12 cellular contexts compared by ENCODE assay signal in the genomic region with DNA sequence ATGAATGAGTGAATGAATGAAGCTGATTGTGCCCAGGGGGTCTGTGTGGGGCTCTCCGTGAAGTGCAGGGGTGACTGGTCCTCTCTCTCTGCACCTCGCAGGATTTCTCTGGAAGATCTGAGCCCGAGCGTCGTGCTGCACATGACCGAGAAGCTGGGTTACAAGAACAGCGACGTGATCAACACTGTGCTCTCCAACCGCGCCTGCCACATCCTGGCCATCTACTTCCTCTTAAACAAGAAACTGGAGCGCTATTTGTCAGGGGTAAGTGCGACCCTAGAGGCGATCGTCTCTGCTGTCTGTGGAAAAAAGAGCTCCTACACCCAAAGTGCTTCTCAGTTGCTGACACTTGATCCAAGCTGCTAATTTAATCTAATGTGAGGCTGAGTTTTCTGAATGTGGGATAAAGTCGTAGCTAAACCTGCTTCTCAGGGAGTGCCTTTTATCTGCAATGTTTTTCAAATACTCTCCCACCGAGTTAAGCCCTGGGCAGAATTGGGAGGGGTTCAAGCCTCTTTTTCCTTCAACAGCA.
DNase-seq lines count a peak whose midpoint lies in the region; ATAC-seq and TF ChIP-seq lines count a peak whose summit lies in the region.
"Had no signal": no experiment of that assay in that cellular context is flagged by ENCODE, and none has a peak within 500 bp of the region (broad histone marks: within the 10 kb centered on the region; RNA-seq: fewer than 3 reads in every experiment).

No MANE protein-coding gene starts in this region.

- no peaks in the 10 kb centered on the region for H3K9me3 ChIP-seq in DND-41 (ENCODE audit: insufficient read depth, low read length, severe bottlenecking)
- H3K9me3 ChIP-seq: ascending aorta had no signal

- peaks cover 6% of the 10 kb centered on the region for H3K9me3 Mint-ChIP-seq in natural killer cell treated with Interleukin-12 subunit alpha and Interleukin-12 subunit beta and Interleukin-15 and Interleukin-18, amount 100 ng/mL, for 72 hours

- no peaks in the 10 kb centered on the region for H3K36me3 Mint-ChIP-seq in natural killer cell treated with Interleukin-12 subunit alpha and Interleukin-12 subunit beta and Interleukin-15 and Interleukin-18, amount 100 ng/mL, for 72 hours

- TF ChIP-seq CTCF in DND-41 (IDR thresholded peaks at IDR 0.05; ENCODE audit: borderline replicate concordance, extremely low read depth, low read length, poor library complexity, severe bottlenecking): peak; percentile 44
- TF ChIP-seq CTCF in GM10266 (IDR thresholded peaks at IDR 0.05; ENCODE audit: control insufficient read depth, insufficient read depth, low read depth, missing control alignments): no peak

- H3K9ac ChIP-seq in DND-41 (ENCODE audit: low read depth, low read length): no peak overlapping the region

- peak overlapping the region; percentile 14; the same call in 1 of the 2 replicates for H3K4me2 ChIP-seq in DND-41 (ENCODE audit: insufficient read depth, low read length)

- DNase-seq in DND-41: peak; percentile 74
- DNase-seq in NOMO-1 (lab: John Stamatoyannopoulos, UW; ENCODE audit: unreplicated experiment in 2 of 2): peak; percentile 6 to 59
- peak; percentile 56 for DNase-seq in activated CD8-positive, alpha-beta memory T cell treated with anti-CD3 and anti-CD28 coated beads, Interleukin-2, amount 50 U/mL, for 48 hours
- no peak for DNase-seq in natural killer cell treated with Interleukin-12 subunit alpha and Interleukin-12 subunit beta and Interleukin-15 and Interleukin-18, amount 100 ng/mL, for 72 hours (ENCODE audit: low spot score)
- no peak for DNase-seq in GDM1 (lab: John Stamatoyannopoulos, UW)
- DNase-seq in NCI-H748 (lab: John Stamatoyannopoulos, UW; ENCODE audit: unreplicated experiment): no peak
- no peak for DNase-seq in left cardiac atrium
- DNase-seq in GM10266 (ENCODE audit: extremely low spot score): no peak
- DNase-seq: NCI-H1105 treated with DMSO at 0.1 percent for 48 hours; stimulated activated CD4-positive, alpha-beta T cell treated with anti-CD3 and anti-CD28 coated beads, Interleukin-12 subunit alpha, Interleukin-12 subunit beta, amount 100 ng/mL, for 4 hours had no signal

- peaks cover 16 to 25% of the 10 kb centered on the region in 2 donors for H3K4me1 Mint-ChIP-seq in natural killer cell treated with Interleukin-12 subunit alpha and Interleukin-12 subunit beta and Interleukin-15 and Interleukin-18, amount 100 ng/mL, for 72 hours (ENCODE audit: low read depth in 2 of 2)

- ATAC-seq in DND-41 (ENCODE audit: insufficient read depth, low read depth) (peak; percentile 99), left cardiac atrium (no peak)
- ATAC-seq in natural killer cell treated with Interleukin-12 subunit alpha and Interleukin-12 subunit beta and Interleukin-15 and Interleukin-18, amount 100 ng/mL, for 72 hours: peak; percentile 76 to 82

- peaks cover 7 to 10% of the 10 kb centered on the region in 2 donors for H3K27me3 Mint-ChIP-seq in natural killer cell treated with Interleukin-12 subunit alpha and Interleukin-12 subunit beta and Interleukin-15 and Interleukin-18, amount 100 ng/mL, for 72 hours

- H3K36me3 ChIP-seq in DND-41 (ENCODE audit: insufficient read depth, low read length): no peaks in the 10 kb centered on the region
- H3K36me3 ChIP-seq: ascending aorta had no signal

- H3K27me3 ChIP-seq in DND-41 (ENCODE audit: insufficient read depth, low read length, poor library complexity): peaks cover 11% of the 10 kb centered on the region
- H3K27me3 ChIP-seq: ascending aorta had no signal

- no peaks in the 10 kb centered on the region for H4K20me1 ChIP-seq in DND-41 (ENCODE audit: insufficient read depth, low read length)

- no peaks in the 10 kb centered on the region for H3K79me2 ChIP-seq in DND-41 (ENCODE audit: insufficient read depth, low read length)

- H3K27ac ChIP-seq in DND-41 (ENCODE audit: low read length): no peak overlapping the region
- H3K27ac ChIP-seq: ascending aorta, HL-60 had no signal

- peak overlapping the region; percentile 32 for H2AFZ ChIP-seq in DND-41 (ENCODE audit: low read depth, low read length)

- peaks cover 14% of the 10 kb centered on the region for H3K4me1 ChIP-seq in DND-41 (ENCODE audit: insufficient read depth, low read length)
- H3K4me1 ChIP-seq: ascending aorta had no signal

- peak overlapping the region; percentile 8 for H3K4me3 Mint-ChIP-seq in natural killer cell treated with Interleukin-12 subunit alpha and Interleukin-12 subunit beta and Interleukin-15 and Interleukin-18, amount 100 ng/mL, for 72 hours

- no peak overlapping the region for H3K4me3 ChIP-seq in DND-41 (ENCODE audit: low read depth in 1 of 2, low read length in 2 of 2)
- H3K4me3 ChIP-seq: ascending aorta had no signal

- intact Hi-C loops in left cardiac atrium (cut with DNase I): no loop called here

- H3K27ac Mint-ChIP-seq in natural killer cell treated with Interleukin-12 subunit alpha and Interleukin-12 subunit beta and Interleukin-15 and Interleukin-18, amount 100 ng/mL, for 72 hours: peak overlapping the region in 1 of 2 donors; percentile 59

Comparison
In these comparisons a context has a peak if more than half of its experiments do, and no peak if none do; other contexts are left out.
1. ATAC-seq: peak in DND-41 (single experiment) and natural killer cell treated with Interleukin-12 subunit alpha and Interleukin-12 subunit beta and Interleukin-15 and Interleukin-18, amount 100 ng/mL, for 72 hours (2 of 2); none in left cardiac atrium (0 of 2).
2. DNase-seq: peak in DND-41 (single experiment), NOMO-1 (2 of 2) and activated CD8-positive, alpha-beta memory T cell treated with anti-CD3 and anti-CD28 coated beads, Interleukin-2, amount 50 U/mL, for 48 hours (single experiment); none in natural killer cell treated with Interleukin-12 subunit alpha and Interleukin-12 subunit beta and Interleukin-15 and Interleukin-18, amount 100 ng/mL, for 72 hours (single experiment), GDM1 (single experiment), NCI-H748 (single experiment), left cardiac atrium (single experiment) and GM10266 (single experiment).